10 cellular contexts compared by ENCODE assay signal in genomic region chr10:79116363-79116762, GRCh38. TPM values are rescaled to one million over a fixed set of nuclear protein-coding genes. Genes with fewer than 3 reads are reported as not detected.
DNase-seq lines count a peak whose midpoint lies in the region; ATAC-seq and TF ChIP-seq lines count a peak whose summit lies in the region.
"Had no signal": no experiment of that assay in that cellular context is flagged by ENCODE, and none has a peak within 500 bp of the region (broad histone marks: within the 10 kb centered on the region; RNA-seq: fewer than 3 reads in every experiment).

No MANE protein-coding gene starts in this region.

- TF ChIP-seq CTCF in BE2C (IDR thresholded peaks at IDR 0.05; ENCODE audit: low read depth, low read length), result no peak

- DNase-seq in NK-92 treated with Interleukin-12 subunit alpha and Interleukin-12 subunit beta, amount 100 ng/mL, for 24 hours (lab: John Stamatoyannopoulos, UW), result peak; percentile 33
- DNase-seq in NK-92 (lab: John Stamatoyannopoulos, UW; ENCODE audit: unreplicated experiment), result no peak
- peak; percentile 6 for DNase-seq in central memory CD4-positive, alpha-beta T cell
- DNase-seq in stimulated activated naive CD8-positive, alpha-beta T cell treated with anti-CD3 and anti-CD28 coated beads, Interleukin-15, Interleukin-2, amounts not matched to agents 100 U/mL and 50 U/mL, for 24 hours, result peak; percentile 47
- no peak for DNase-seq in globus pallidus (ENCODE audit: low spot score)
- DNase-seq in BE2C, result no peak
- no peak for DNase-seq in 8988T
- DNase-seq: nephron progenitor cell had no signal

- no peak overlapping the region for H3K4me3 ChIP-seq in BE2C (ENCODE audit: low read depth, low read length)
- H3K4me3 ChIP-seq: SJSA1 had no signal

- ATAC-seq in HG02885 (IDR thresholded peaks at IDR 0.05; ENCODE audit: poor library complexity, unreplicated experiment), result peak; percentile 30
- peak; percentile 62 for ATAC-seq in stimulated activated naive CD8-positive, alpha-beta T cell treated with anti-CD3 and anti-CD28 coated beads, Interleukin-15, Interleukin-2, amounts not matched to agents 100 U/mL and 50 U/mL, for 24 hours

- peaks cover 26% of the 10 kb centered on the region for H3K36me3 ChIP-seq in BE2C

- H3K4me1 ChIP-seq in BE2C, result peaks cover 35% of the 10 kb centered on the region

- no peaks in the 10 kb centered on the region for H3K9me3 ChIP-seq in BE2C
- H3K9me3 ChIP-seq: SJSA1 had no signal

- no peaks in the 10 kb centered on the region for H3K27me3 ChIP-seq in BE2C
- H3K27me3 ChIP-seq: SJSA1 had no signal

RNA-seq across cellular contexts. Expression of gene ZMIZ1, which starts 47.6 kb away (rescaled TPM):
- polyA plus RNA-seq in BE2C (2012; ENCODE audit: insufficient read depth, insufficient read length, low read depth), result 175 TPM

Comparison
In these comparisons a context has a peak if more than half of its experiments do, and no peak if none do; other contexts are left out.
1. DNase-seq: peak in NK-92 treated with Interleukin-12 subunit alpha and Interleukin-12 subunit beta, amount 100 ng/mL, for 24 hours (single experiment), central memory CD4-positive, alpha-beta T cell (single experiment) and stimulated activated naive CD8-positive, alpha-beta T cell treated with anti-CD3 and anti-CD28 coated beads, Interleukin-15, Interleukin-2, amounts not matched to agents 100 U/mL and 50 U/mL, for 24 hours (single experiment); none in NK-92 (single experiment), globus pallidus (single experiment), BE2C (single experiment) and 8988T (single experiment).